ENCODE assay signal across 1 cellular context in genomic region chr1:26530898-26531598, GRCh38.
TF ChIP-seq lines count a peak whose summit lies in the region.

No MANE protein-coding gene starts in this region.

TF ChIP-seq in GM12878, 131 proteins besides CTCF, POLR2A, EP300 and RAD21 (continued from another document):
- TF ChIP-seq MEF2B (IDR thresholded peaks at IDR 0.05; ENCODE audit: partially characterized antibody, poor library complexity, severe bottlenecking) (no peak), RELB (IDR thresholded peaks at IDR 0.05; ENCODE audit: low read depth) (no peak), POLR2AphosphoS2 (IDR thresholded peaks at IDR 0.05; ENCODE audit: low read depth, low read length) (no peak), ETV6 (conservative IDR thresholded peaks at IDR 0.05 in 1 of 2, IDR thresholded peaks at IDR 0.05 in 1 of 2; ENCODE audit: borderline replicate concordance in 1 of 2, low read depth in 1 of 2) (no peak), ZBTB33 (IDR thresholded peaks at IDR 0.05) (peak; percentile 100), ATF2 (IDR thresholded peaks at IDR 0.05; ENCODE audit: low read length) (no peak), MLLT1 (IDR thresholded peaks at IDR 0.05) (peak; percentile 40; the same call in 1 of the 2 replicates), CREM (IDR thresholded peaks at IDR 0.05; ENCODE audit: low read depth) (no peak), LARP7 (IDR thresholded peaks at IDR 0.05) (no peak), SUPT20H (IDR thresholded peaks at IDR 0.05; ENCODE audit: borderline replicate concordance, control insufficient read depth, low read depth, low read length) (no peak), CEBPZ (IDR thresholded peaks at IDR 0.05; ENCODE audit: low read depth, low read length) (no peak), IKZF1 (conservative IDR thresholded peaks at IDR 0.05) (peak; percentile 40; the same call in 1 of the 2 replicates)
